Comparison of ENCODE assay signal across 1 cellular context in the genomic region with DNA sequence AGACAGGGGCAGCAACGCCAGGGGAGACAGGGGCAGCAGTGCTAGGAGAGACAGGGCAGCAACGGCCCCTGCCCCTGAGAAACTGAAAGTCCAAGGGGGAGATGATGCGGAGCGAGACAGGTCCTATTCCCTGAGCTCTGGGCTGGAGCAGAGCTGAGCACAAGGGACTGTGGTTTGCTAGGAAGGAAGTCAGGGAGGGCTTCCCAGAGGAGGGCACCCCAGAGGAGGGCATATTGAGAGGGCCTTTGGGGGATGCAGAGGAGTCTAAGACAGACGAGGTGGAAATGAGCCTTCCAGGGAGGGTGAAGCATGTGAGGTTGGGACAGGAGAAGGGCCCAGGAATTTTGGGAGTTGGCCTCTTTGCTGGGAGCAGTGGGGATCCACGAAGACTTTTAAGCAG.
TF ChIP-seq lines count a peak whose summit lies in the region.

No MANE protein-coding gene starts in this region.

TF ChIP-seq in GM23338, 12 proteins besides CTCF, POLR2A, EP300 and RAD21 (continued from another document):
- TF ChIP-seq, protein P1, sequence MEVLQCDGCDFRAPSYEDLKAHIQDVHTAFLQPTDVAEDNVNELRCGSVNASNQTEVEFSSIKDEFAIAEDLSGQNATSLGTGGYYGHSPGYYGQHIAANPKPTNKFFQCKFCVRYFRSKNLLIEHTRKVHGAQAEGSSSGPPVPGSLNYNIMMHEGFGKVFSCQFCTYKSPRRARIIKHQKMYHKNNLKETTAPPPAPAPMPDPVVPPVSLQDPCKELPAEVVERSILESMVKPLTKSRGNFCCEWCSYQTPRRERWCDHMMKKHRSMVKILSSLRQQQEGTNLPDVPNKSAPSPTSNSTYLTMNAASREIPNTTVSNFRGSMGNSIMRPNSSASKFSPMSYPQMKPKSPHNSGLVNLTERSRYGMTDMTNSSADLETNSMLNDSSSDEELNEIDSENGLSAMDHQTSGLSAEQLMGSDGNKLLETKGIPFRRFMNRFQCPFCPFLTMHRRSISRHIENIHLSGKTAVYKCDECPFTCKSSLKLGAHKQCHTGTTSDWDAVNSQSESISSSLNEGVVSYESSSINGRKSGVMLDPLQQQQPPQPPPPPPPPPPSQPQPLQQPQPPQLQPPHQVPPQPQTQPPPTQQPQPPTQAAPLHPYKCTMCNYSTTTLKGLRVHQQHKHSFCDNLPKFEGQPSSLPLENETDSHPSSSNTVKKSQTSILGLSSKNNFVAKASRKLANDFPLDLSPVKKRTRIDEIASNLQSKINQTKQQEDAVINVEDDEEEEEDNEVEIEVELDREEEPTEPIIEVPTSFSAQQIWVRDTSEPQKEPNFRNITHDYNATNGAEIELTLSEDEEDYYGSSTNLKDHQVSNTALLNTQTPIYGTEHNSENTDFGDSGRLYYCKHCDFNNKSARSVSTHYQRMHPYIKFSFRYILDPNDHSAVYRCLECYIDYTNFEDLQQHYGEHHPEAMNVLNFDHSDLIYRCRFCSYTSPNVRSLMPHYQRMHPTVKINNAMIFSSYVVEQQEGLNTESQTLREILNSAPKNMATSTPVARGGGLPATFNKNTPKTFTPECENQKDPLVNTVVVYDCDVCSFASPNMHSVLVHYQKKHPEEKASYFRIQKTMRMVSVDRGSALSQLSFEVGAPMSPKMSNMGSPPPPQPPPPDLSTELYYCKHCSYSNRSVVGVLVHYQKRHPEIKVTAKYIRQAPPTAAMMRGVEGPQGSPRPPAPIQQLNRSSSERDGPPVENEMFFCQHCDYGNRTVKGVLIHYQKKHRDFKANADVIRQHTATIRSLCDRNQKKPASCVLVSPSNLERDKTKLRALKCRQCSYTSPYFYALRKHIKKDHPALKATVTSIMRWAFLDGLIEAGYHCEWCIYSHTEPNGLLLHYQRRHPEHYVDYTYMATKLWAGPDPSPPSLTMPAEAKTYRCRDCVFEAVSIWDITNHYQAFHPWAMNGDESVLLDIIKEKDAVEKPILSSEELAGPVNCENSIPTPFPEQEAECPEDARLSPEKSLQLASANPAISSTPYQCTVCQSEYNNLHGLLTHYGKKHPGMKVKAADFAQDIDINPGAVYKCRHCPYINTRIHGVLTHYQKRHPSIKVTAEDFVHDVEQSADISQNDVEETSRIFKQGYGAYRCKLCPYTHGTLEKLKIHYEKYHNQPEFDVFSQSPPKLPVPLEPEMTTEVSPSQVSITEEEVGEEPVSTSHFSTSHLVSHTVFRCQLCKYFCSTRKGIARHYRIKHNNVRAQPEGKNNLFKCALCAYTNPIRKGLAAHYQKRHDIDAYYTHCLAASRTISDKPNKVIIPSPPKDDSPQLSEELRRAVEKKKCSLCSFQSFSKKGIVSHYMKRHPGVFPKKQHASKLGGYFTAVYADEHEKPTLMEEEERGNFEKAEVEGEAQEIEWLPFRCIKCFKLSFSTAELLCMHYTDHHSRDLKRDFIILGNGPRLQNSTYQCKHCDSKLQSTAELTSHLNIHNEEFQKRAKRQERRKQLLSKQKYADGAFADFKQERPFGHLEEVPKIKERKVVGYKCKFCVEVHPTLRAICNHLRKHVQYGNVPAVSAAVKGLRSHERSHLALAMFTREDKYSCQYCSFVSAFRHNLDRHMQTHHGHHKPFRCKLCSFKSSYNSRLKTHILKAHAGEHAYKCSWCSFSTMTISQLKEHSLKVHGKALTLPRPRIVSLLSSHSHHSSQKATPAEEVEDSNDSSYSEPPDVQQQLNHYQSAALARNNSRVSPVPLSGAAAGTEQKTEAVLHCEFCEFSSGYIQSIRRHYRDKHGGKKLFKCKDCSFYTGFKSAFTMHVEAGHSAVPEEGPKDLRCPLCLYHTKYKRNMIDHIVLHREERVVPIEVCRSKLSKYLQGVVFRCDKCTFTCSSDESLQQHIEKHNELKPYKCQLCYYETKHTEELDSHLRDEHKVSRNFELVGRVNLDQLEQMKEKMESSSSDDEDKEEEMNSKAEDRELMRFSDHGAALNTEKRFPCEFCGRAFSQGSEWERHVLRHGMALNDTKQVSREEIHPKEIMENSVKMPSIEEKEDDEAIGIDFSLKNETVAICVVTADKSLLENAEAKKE (CRISPR knock-in tag; IDR thresholded peaks at IDR 0.05): no peak
- TF ChIP-seq EZH2phosphoT487 (IDR thresholded peaks at IDR 0.05; ENCODE audit: unreplicated experiment) (no peak), JUNB (IDR thresholded peaks at IDR 0.05; ENCODE audit: unreplicated experiment) (no peak), ZNF331 (CRISPR knock-in tag; IDR thresholded peaks at IDR 0.05; ENCODE audit: low read depth) (no peak), STAT1 (IDR thresholded peaks at IDR 0.05; ENCODE audit: unreplicated experiment) (no peak), NANOG (IDR thresholded peaks at IDR 0.05; ENCODE audit: borderline replicate concordance) (no peak), EZH2 (IDR thresholded peaks at IDR 0.05; ENCODE audit: low read depth, unreplicated experiment) (no peak)
- TF ChIP-seq, protein P2, sequence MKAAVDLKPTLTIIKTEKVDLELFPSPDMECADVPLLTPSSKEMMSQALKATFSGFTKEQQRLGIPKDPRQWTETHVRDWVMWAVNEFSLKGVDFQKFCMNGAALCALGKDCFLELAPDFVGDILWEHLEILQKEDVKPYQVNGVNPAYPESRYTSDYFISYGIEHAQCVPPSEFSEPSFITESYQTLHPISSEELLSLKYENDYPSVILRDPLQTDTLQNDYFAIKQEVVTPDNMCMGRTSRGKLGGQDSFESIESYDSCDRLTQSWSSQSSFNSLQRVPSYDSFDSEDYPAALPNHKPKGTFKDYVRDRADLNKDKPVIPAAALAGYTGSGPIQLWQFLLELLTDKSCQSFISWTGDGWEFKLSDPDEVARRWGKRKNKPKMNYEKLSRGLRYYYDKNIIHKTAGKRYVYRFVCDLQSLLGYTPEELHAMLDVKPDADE (IDR thresholded peaks at IDR 0.05): no peak
